In genomic region chr18:11970466-11971220, GRCh38 we compare ENCODE assay signal across 17 cellular contexts. TPM values are rescaled to one million over a fixed set of nuclear protein-coding genes. Genes with fewer than 3 reads are reported as not detected.
A peak's percentile ranks its signal among the peaks of the same experiment; 100 is the strongest.
DNase-seq lines count a peak whose midpoint lies in the region; ATAC-seq, FAIRE-seq and TF ChIP-seq lines count a peak whose summit lies in the region.
"Had no signal": no experiment of that assay in that cellular context is flagged by ENCODE, and none has a peak within 500 bp of the region (broad histone marks: within the 10 kb centered on the region; RNA-seq: fewer than 3 reads in every experiment).

No MANE protein-coding gene starts in this region.

- no peak for ATAC-seq in HG03159 (IDR thresholded peaks at IDR 0.05; ENCODE audit: unreplicated experiment)
- ATAC-seq in activated T-cell treated with anti-CD3 and anti-CD28 coated beads, Interleukin-2, amount 50 U/mL, for 4 hours, result no peak
- ATAC-seq: HepG2 had no signal

- peaks cover 8% of the 10 kb centered on the region for H3K9me3 Mint-ChIP-seq in mesothelial cell of epicardium
- no peaks in the 10 kb centered on the region for H3K9me3 Mint-ChIP-seq in activated T-cell treated with anti-CD3 and anti-CD28 coated beads, Interleukin-2, amount 50 U/mL, for 4 hours
- H3K9me3 Mint-ChIP-seq: CD4-positive, CD25-positive, alpha-beta regulatory T cell; H9 had no signal

- FAIRE-seq in endometrium (lab: Jason Lieb, UNC), result peak; percentile 26
- FAIRE-seq: HepG2, HTR-8/SVneo had no signal

- H3K27me3 ChIP-seq in left ventricle myocardium inferior (ENCODE audit: low read depth) (no peaks in the 10 kb centered on the region), SJCRH30 (no peaks in the 10 kb centered on the region)
- H3K27me3 ChIP-seq: BLaER1 treated with 17β-estradiol and CSF1 and Interleukin-3, amounts not matched to agents 10 nM and 100 nM had no signal

- H3K4me1 ChIP-seq in left ventricle myocardium inferior (no peaks in the 10 kb centered on the region), SJCRH30 (no peaks in the 10 kb centered on the region)

- no peaks in the 10 kb centered on the region for H3K36me3 ChIP-seq in left ventricle myocardium inferior
- no peaks in the 10 kb centered on the region for H3K36me3 ChIP-seq in SJCRH30
- H3K36me3 ChIP-seq: BLaER1 treated with 17β-estradiol and CSF1 and Interleukin-3, amounts not matched to agents 10 nM and 100 nM had no signal

- H3K27ac Mint-ChIP-seq in mesothelial cell of epicardium, result peak overlapping the region; percentile 12
- H3K27ac Mint-ChIP-seq: CD4-positive, CD25-positive, alpha-beta regulatory T cell; H9 had no signal

- no peaks in the 10 kb centered on the region for H3K36me3 Mint-ChIP-seq in mesothelial cell of epicardium
- no peaks in the 10 kb centered on the region for H3K36me3 Mint-ChIP-seq in activated T-cell treated with anti-CD3 and anti-CD28 coated beads, Interleukin-2, amount 50 U/mL, for 4 hours (ENCODE audit: insufficient read depth)
- H3K36me3 Mint-ChIP-seq: CD4-positive, CD25-positive, alpha-beta regulatory T cell had no signal

- H3K4me3 Mint-ChIP-seq in mesothelial cell of epicardium, result no peak overlapping the region
- no peak overlapping the region for H3K4me3 Mint-ChIP-seq in activated T-cell treated with anti-CD3 and anti-CD28 coated beads, Interleukin-2, amount 50 U/mL, for 4 hours
- H3K4me3 Mint-ChIP-seq: CD4-positive, CD25-positive, alpha-beta regulatory T cell; H9 had no signal

- H3K9me3 ChIP-seq in left ventricle myocardium inferior (replicated peaks) (no peaks in the 10 kb centered on the region), SJCRH30 (replicated peaks) (no peaks in the 10 kb centered on the region)

- DNase-seq in cardiac septum (ENCODE audit: low spot score), result peak; percentile 19
- no peak for DNase-seq in left ventricle myocardium inferior
- no peak for DNase-seq in mesothelial cell of epicardium (ENCODE audit: low spot score in 2 of 2, unreplicated experiment in 2 of 2)
- no peak for DNase-seq in SJCRH30
- DNase-seq in activated T-cell treated with anti-CD3 and anti-CD28 coated beads, Interleukin-2, amount 50 U/mL, for 4 hours, result no peak
- DNase-seq: 8988T; ACHN; CD4-positive, CD25-positive, alpha-beta regulatory T cell; DMS53; GF-D8; GM23248; H9 had no signal

- H3K27me3 Mint-ChIP-seq in mesothelial cell of epicardium (ENCODE audit: low read depth), result no peaks in the 10 kb centered on the region
- H3K27me3 Mint-ChIP-seq in activated T-cell treated with anti-CD3 and anti-CD28 coated beads, Interleukin-2, amount 50 U/mL, for 4 hours (ENCODE audit: low read depth), result no peaks in the 10 kb centered on the region

- H3K4me3 ChIP-seq in left ventricle myocardium inferior (no peak overlapping the region), SJCRH30 (no peak overlapping the region)
- H3K4me3 ChIP-seq: BLaER1 treated with 17β-estradiol and CSF1 and Interleukin-3, amounts not matched to agents 10 nM and 100 nM; GM23248 had no signal

- TF ChIP-seq CTCF in left ventricle myocardium inferior (IDR thresholded peaks at IDR 0.05; ENCODE audit: borderline replicate concordance) (no peak), mesothelial cell of epicardium (IDR thresholded peaks at IDR 0.05; ENCODE audit: unreplicated experiment) (no peak)

- intact Hi-C loops in cardiac septum (cut with DNase I) (no loop called here), left ventricle myocardium inferior (cut with micrococcal nuclease) (no loop called here)

- no peak overlapping the region for H3K27ac ChIP-seq in left ventricle myocardium inferior (replicated peaks)
- H3K27ac ChIP-seq in SJCRH30, result no peak overlapping the region
- H3K27ac ChIP-seq: BLaER1 treated with 17β-estradiol and CSF1 and Interleukin-3, amounts not matched to agents 10 nM and 100 nM; GM23248 had no signal

- H3K4me1 Mint-ChIP-seq in mesothelial cell of epicardium, result no peaks in the 10 kb centered on the region
- H3K4me1 Mint-ChIP-seq in activated T-cell treated with anti-CD3 and anti-CD28 coated beads, Interleukin-2, amount 50 U/mL, for 4 hours (ENCODE audit: low read depth), result no peaks in the 10 kb centered on the region
- H3K4me1 Mint-ChIP-seq: CD4-positive, CD25-positive, alpha-beta regulatory T cell; H9 had no signal

RNA-seq across cellular contexts. Expression of gene IMPA2, which starts 10.7 kb away (rescaled TPM):
- total RNA-seq in cardiac septum (19.9 TPM), left ventricle myocardium inferior (51.5 TPM), mesothelial cell of epicardium (29.9 to 30.6 TPM (median 30.4 TPM) in 3 replicates)
- total RNA-seq in SJCRH30 (2014; rRNA removed; shearing (Covaris generic)), result 35.8 and 36.6 TPM in 2 replicates
- total RNA-seq in activated T-cell treated with anti-CD3 and anti-CD28 coated beads, Interleukin-2, amount 50 U/mL, for 4 hours, result 10 to 100 TPM in 1 of 3 donors, 1 to 10 TPM in 2; 7.3 to 11.4 (median 9.8) TPM
